ENCODE assay signal across 18 cellular contexts in genomic region chr1:244290386-244290785, GRCh38.
DNase-seq lines count a peak whose midpoint lies in the region; ATAC-seq and TF ChIP-seq lines count a peak whose summit lies in the region.
"Had no signal": no experiment of that assay in that cellular context is flagged by ENCODE, and none has a peak within 500 bp of the region (broad histone marks: within the 10 kb centered on the region; RNA-seq: fewer than 3 reads in every experiment).

No MANE protein-coding gene starts in this region.

- H3K27me3 Mint-ChIP-seq in stimulated activated naive CD8-positive, alpha-beta T cell treated with anti-CD3 and anti-CD28 coated beads, Interleukin-15, amount 100 ng/mL, for 72 hours = peaks cover 10% of the 10 kb centered on the region
- no peaks in the 10 kb centered on the region for H3K27me3 Mint-ChIP-seq in dendritic cell treated with granulocyte-macrophage colony-stimulating factor and Interleukin-4, amounts not matched to agents 40 ng/mL and 50 ng/mL, for 4 days
- H3K27me3 Mint-ChIP-seq in CD4-positive, alpha-beta memory T cell = peaks cover 6 to 9% of the 10 kb centered on the region in 2 donors

- H3K27ac Mint-ChIP-seq in stimulated activated naive CD8-positive, alpha-beta T cell treated with anti-CD3 and anti-CD28 coated beads, Interleukin-15, amount 100 ng/mL, for 72 hours = peak overlapping the region in 1 of 2 donors; percentile 37
- peak overlapping the region; percentile 14 for H3K27ac Mint-ChIP-seq in dendritic cell treated with granulocyte-macrophage colony-stimulating factor and Interleukin-4, amounts not matched to agents 40 ng/mL and 50 ng/mL, for 4 days
- no peak overlapping the region for H3K27ac Mint-ChIP-seq in CD4-positive, alpha-beta memory T cell
- H3K27ac Mint-ChIP-seq: CD4-positive, CD25-positive, alpha-beta regulatory T cell; CD8-positive, alpha-beta T cell had no signal

- H3K4me3 Mint-ChIP-seq in stimulated activated naive CD8-positive, alpha-beta T cell treated with anti-CD3 and anti-CD28 coated beads, Interleukin-15, amount 100 ng/mL, for 72 hours = peak overlapping the region in 1 of 2 donors; percentile 2
- no peak overlapping the region for H3K4me3 Mint-ChIP-seq in dendritic cell treated with granulocyte-macrophage colony-stimulating factor and Interleukin-4, amounts not matched to agents 40 ng/mL and 50 ng/mL, for 4 days
- H3K4me3 Mint-ChIP-seq in CD4-positive, alpha-beta memory T cell = peak overlapping the region in 1 of 8 donors; percentile 26
- H3K4me3 Mint-ChIP-seq: CD14-positive monocyte; CD4-positive, CD25-positive, alpha-beta regulatory T cell; CD8-positive, alpha-beta T cell had no signal

- DNase-seq in stimulated activated naive CD8-positive, alpha-beta T cell treated with anti-CD3 and anti-CD28 coated beads, Interleukin-15, amount 100 ng/mL, for 72 hours = no peak
- DNase-seq in stimulated activated naive CD8-positive, alpha-beta T cell treated with anti-CD3 and anti-CD28 coated beads, Interleukin-15, Interleukin-2, amounts not matched to agents 100 U/mL and 50 U/mL, for 24 hours = no peak
- DNase-seq in smooth muscle cell (lab: John Stamatoyannopoulos, UW; ENCODE audit: unreplicated experiment) = no peak
- no peak for DNase-seq in CD4-positive, alpha-beta memory T cell
- DNase-seq in H4 (ENCODE audit: low spot score) = no peak
- DNase-seq: 8988T; ACHN; BE2C; C1 segment of cervical spinal cord; Caco-2; Calu3; CD4-positive, CD25-positive, alpha-beta regulatory T cell; CD8-positive, alpha-beta T cell; DMS79 treated with DMSO at 0.1 percent for 48 hours; GF-D8 had no signal

- no peaks in the 10 kb centered on the region for H3K36me3 ChIP-seq in smooth muscle cell (ENCODE audit: low read depth)
- H3K36me3 ChIP-seq in CD4-positive, alpha-beta memory T cell (ENCODE audit: insufficient read depth, low read length) = no peaks in the 10 kb centered on the region
- H3K36me3 ChIP-seq: BE2C, BLaER1 had no signal

- H3F3A ChIP-seq in smooth muscle cell (ENCODE audit: low read depth) = no peaks in the 10 kb centered on the region

- peak; percentile 55 for ATAC-seq in stimulated activated naive CD8-positive, alpha-beta T cell treated with anti-CD3 and anti-CD28 coated beads, Interleukin-15, amount 100 ng/mL, for 72 hours
- no peak for ATAC-seq in stimulated activated naive CD8-positive, alpha-beta T cell treated with anti-CD3 and anti-CD28 coated beads, Interleukin-15, Interleukin-2, amounts not matched to agents 100 U/mL and 50 U/mL, for 24 hours
- ATAC-seq: CD8-positive, alpha-beta T cell had no signal

- H3K9me3 Mint-ChIP-seq in stimulated activated naive CD8-positive, alpha-beta T cell treated with anti-CD3 and anti-CD28 coated beads, Interleukin-15, amount 100 ng/mL, for 72 hours = peaks cover 0 to 6% of the 10 kb centered on the region in 2 donors
- peaks cover 7% of the 10 kb centered on the region for H3K9me3 Mint-ChIP-seq in dendritic cell treated with granulocyte-macrophage colony-stimulating factor and Interleukin-4, amounts not matched to agents 40 ng/mL and 50 ng/mL, for 4 days
- H3K9me3 Mint-ChIP-seq in CD4-positive, alpha-beta memory T cell = peaks cover 0 to 11% (median 4%) of the 10 kb centered on the region in 8 donors
- H3K9me3 Mint-ChIP-seq: CD8-positive, alpha-beta T cell had no signal

- intact Hi-C loops in dendritic cell treated with granulocyte-macrophage colony-stimulating factor and Interleukin-4, amounts not matched to agents 40 ng/mL and 50 ng/mL, for 4 days (cut with micrococcal nuclease) = no loop called here
- intact Hi-C loops in CD4-positive, alpha-beta memory T cell (cut with micrococcal nuclease) = no loop called here

- H3K9me3 ChIP-seq in smooth muscle cell (replicated peaks; ENCODE audit: low read depth) = no peaks in the 10 kb centered on the region
- H3K9me3 ChIP-seq in CD4-positive, alpha-beta memory T cell (ENCODE audit: control insufficient read depth in 1 of 2, low read length in 2 of 2) = no peaks in the 10 kb centered on the region
- H3K9me3 ChIP-seq: BE2C, Caco-2 had no signal

- no peak overlapping the region for H3K4me3 ChIP-seq in smooth muscle cell
- H3K4me3 ChIP-seq in CD4-positive, alpha-beta memory T cell (ENCODE audit: low read length in 2 of 2) = no peak overlapping the region
- H3K4me3 ChIP-seq: BLaER1 had no signal

- H3K4me1 Mint-ChIP-seq in stimulated activated naive CD8-positive, alpha-beta T cell treated with anti-CD3 and anti-CD28 coated beads, Interleukin-15, amount 100 ng/mL, for 72 hours = peaks cover 20% of the 10 kb centered on the region
- H3K4me1 Mint-ChIP-seq in dendritic cell treated with granulocyte-macrophage colony-stimulating factor and Interleukin-4, amounts not matched to agents 40 ng/mL and 50 ng/mL, for 4 days (ENCODE audit: low read depth) = peaks cover 26% of the 10 kb centered on the region
- H3K4me1 Mint-ChIP-seq in CD4-positive, alpha-beta memory T cell = peaks cover 0 to 11% (median 6%) of the 10 kb centered on the region in 4 donors

- POLR2A ChIA-PET in CD4-positive, alpha-beta memory T cell (lab: Charles Lee; ENCODE audit: partially characterized antibody) = no interaction called here

- no peak for TF ChIP-seq CTCF in smooth muscle cell (IDR thresholded peaks at IDR 0.05; ENCODE audit: borderline replicate concordance, insufficient read depth, poor library complexity, severe bottlenecking)

- H2AFZ ChIP-seq in smooth muscle cell (ENCODE audit: low read depth) = peak overlapping the region; percentile 24

- H3K27ac ChIP-seq in smooth muscle cell (ENCODE audit: low read depth) = no peak overlapping the region
- H3K27ac ChIP-seq in CD4-positive, alpha-beta memory T cell (ENCODE audit: low read depth, low read length) = no peak overlapping the region
- H3K27ac ChIP-seq: BLaER1 had no signal

- H3K4me2 ChIP-seq in smooth muscle cell = no peak overlapping the region
- H3K4me2 ChIP-seq: BLaER1 had no signal

- CTCF ChIA-PET in CD4-positive, alpha-beta memory T cell (lab: Charles Lee; ENCODE audit: partially characterized antibody) = interaction anchor here (3.4 kb wide), 1 partner anchor 9 kb away, joined by 31 read pairs; no protein-coding TSS in a partner anchor

- no peaks in the 10 kb centered on the region for H4K20me1 ChIP-seq in smooth muscle cell (ENCODE audit: low read depth)
- H4K20me1 ChIP-seq: BLaER1 had no signal

- H3K4me1 ChIP-seq in smooth muscle cell (ENCODE audit: low read depth) = no peaks in the 10 kb centered on the region
- H3K4me1 ChIP-seq in CD4-positive, alpha-beta memory T cell (ENCODE audit: insufficient read depth, low read length) = no peaks in the 10 kb centered on the region
- H3K4me1 ChIP-seq: Caco-2 had no signal

- no peaks in the 10 kb centered on the region for H3K79me2 ChIP-seq in smooth muscle cell (ENCODE audit: low read depth)

- 67% methylated on average over 6 of the region's 6 CpGs for WGBS in smooth muscle cell (ENCODE audit: low lambda C conversion rate)

- no peaks in the 10 kb centered on the region for H3K36me3 Mint-ChIP-seq in dendritic cell treated with granulocyte-macrophage colony-stimulating factor and Interleukin-4, amounts not matched to agents 40 ng/mL and 50 ng/mL, for 4 days (ENCODE audit: low read depth)
- H3K36me3 Mint-ChIP-seq in CD4-positive, alpha-beta memory T cell = no peaks in the 10 kb centered on the region
- H3K36me3 Mint-ChIP-seq: CD4-positive, CD25-positive, alpha-beta regulatory T cell; CD8-positive, alpha-beta T cell had no signal

- no peak overlapping the region for H3K9ac ChIP-seq in smooth muscle cell (ENCODE audit: low read depth)
- H3K9ac ChIP-seq: BLaER1 had no signal

- H3K27me3 ChIP-seq in smooth muscle cell (ENCODE audit: low read depth) = no peaks in the 10 kb centered on the region
- H3K27me3 ChIP-seq in CD4-positive, alpha-beta memory T cell (ENCODE audit: insufficient read depth, low read length) = no peaks in the 10 kb centered on the region
- H3K27me3 ChIP-seq: BE2C, BLaER1 had no signal
